ENCODE assay signal across 21 cellular contexts in genomic region chr20:18273738-18274137, GRCh38. TPM values are rescaled to one million over a fixed set of nuclear protein-coding genes. Genes with fewer than 3 reads are reported as not detected.
A peak's percentile ranks its signal among the peaks of the same experiment; 100 is the strongest.
DNase-seq lines count a peak whose midpoint lies in the region; ATAC-seq and TF ChIP-seq lines count a peak whose summit lies in the region.
"Had no signal": no experiment of that assay in that cellular context is flagged by ENCODE, and none has a peak within 500 bp of the region (broad histone marks: within the 10 kb centered on the region; RNA-seq: fewer than 3 reads in every experiment).

No MANE protein-coding gene starts in this region.

- no peaks in the 10 kb centered on the region for H3K79me1 ChIP-seq in H9 (ENCODE audit: insufficient read depth, low read depth, low read length, poor library complexity, severe bottlenecking)

- H3T11ph ChIP-seq in H9 (ENCODE audit: low read length): no peak overlapping the region

- CTCF ChIA-PET in MCF 10A (lab: Yijun Ruan, JAX) (interaction anchor here (0.6 to 2.8 kb wide), 6 partner anchors 13 to 765 kb away, joined by 3 to 24 read pairs (median 5); no protein-coding TSS in a partner anchor), mammary epithelial cell (lab: Charles Lee; ENCODE audit: low non-redundant PET) (interaction anchor here (0.7 kb wide), 1 partner anchor 283 kb away, joined by 4 read pairs; no protein-coding TSS in a partner anchor)

- no peak for ATAC-seq in Right ventricle myocardium inferior
- ATAC-seq: CD8-positive, alpha-beta T cell; GM12878 had no signal

- no peak overlapping the region for H3K4me2 ChIP-seq in mammary epithelial cell (ENCODE audit: insufficient read depth, low read depth, low read length)
- H3K4me2 ChIP-seq in H9 (ENCODE audit: insufficient read depth, insufficient read length, low read length): no peak overlapping the region
- H3K4me2 ChIP-seq: BLaER1 treated with 17β-estradiol and CSF1 and Interleukin-3, amounts not matched to agents 10 nM and 100 nM had no signal

- H3K4me3 Mint-ChIP-seq in MCF 10A (ENCODE audit: unreplicated experiment): no peak overlapping the region
- H3K4me3 Mint-ChIP-seq in H9: no peak overlapping the region
- H3K4me3 Mint-ChIP-seq: B cell; CD8-positive, alpha-beta T cell; IgD-negative memory B cell had no signal

- H3K4me1 Mint-ChIP-seq in MCF 10A (ENCODE audit: insufficient read depth, unreplicated experiment): peaks cover 26% of the 10 kb centered on the region
- 0 out of 4 replicates have a peak, but pooled peaks cover 2 to 3% of the 10 kb centered on the region in 2 experiments for H3K4me1 Mint-ChIP-seq in H9
- H3K4me1 Mint-ChIP-seq: B cell had no signal

- no peaks in the 10 kb centered on the region for H3K27me3 Mint-ChIP-seq in MCF 10A (ENCODE audit: insufficient read depth, unreplicated experiment)
- peaks cover 12% of the 10 kb centered on the region for H3K27me3 Mint-ChIP-seq in H9 (ENCODE audit: low read depth)

- no peak overlapping the region for H4K5ac ChIP-seq in H9 (ENCODE audit: insufficient read length, low read depth, low read length)

- intact Hi-C loops in MCF 10A (cut with micrococcal nuclease): no loop called here
- intact Hi-C loops in mammary epithelial cell (cut with micrococcal nuclease): no loop called here
- intact Hi-C loops in Right ventricle myocardium inferior (cut with DNase I): no loop called here

- H3K36me3 ChIP-seq in mammary epithelial cell (ENCODE audit: insufficient read depth, low read length): no peaks in the 10 kb centered on the region
- H3K36me3 ChIP-seq: BLaER1 treated with 17β-estradiol and CSF1 and Interleukin-3, amounts not matched to agents 10 nM and 100 nM; HAP-1 had no signal

- in situ Hi-C loops in mammary epithelial cell (cut with MboI; ENCODE audit: low sequenced_read_pairs in 2 of 2): no loop called here

- H3K79me2 ChIP-seq in mammary epithelial cell (ENCODE audit: insufficient read depth, low read length): no peaks in the 10 kb centered on the region
- no peaks in the 10 kb centered on the region for H3K79me2 ChIP-seq in H9 (ENCODE audit: insufficient read depth, low read length)

- H4K91ac ChIP-seq in H9 (ENCODE audit: insufficient read length, low read depth, low read length): no peak overlapping the region

- no peak overlapping the region for H4K8ac ChIP-seq in H9 (replicated peaks; ENCODE audit: insufficient read length, low read depth, low read length)

- no peaks in the 10 kb centered on the region for H3K23me2 ChIP-seq in H9 (ENCODE audit: insufficient read length, low read depth, low read length, poor library complexity, severe bottlenecking)

- H2BK12ac ChIP-seq in H9 (ENCODE audit: insufficient read length, low read depth, low read length): no peak overlapping the region

- H2BK20ac ChIP-seq in H9 (ENCODE audit: low read depth, low read length, poor library complexity, severe bottlenecking): no peak overlapping the region

- H3K4me1 ChIP-seq in mammary epithelial cell (ENCODE audit: insufficient read depth, low read length) (peaks cover 3% of the 10 kb centered on the region), H9 (ENCODE audit: insufficient read depth, low read length) (no peaks in the 10 kb centered on the region)
- H3K4me1 ChIP-seq: BLaER1 treated with 17β-estradiol and CSF1 and Interleukin-3, amounts not matched to agents 10 nM and 100 nM; HAP-1 had no signal

- H3K27ac Mint-ChIP-seq in MCF 10A (ENCODE audit: low read depth, unreplicated experiment) (peak overlapping the region; percentile 7), H9 (no peak overlapping the region)
- H3K27ac Mint-ChIP-seq: B cell; CD8-positive, alpha-beta T cell; IgD-negative memory B cell had no signal

- H4K20me1 ChIP-seq in mammary epithelial cell (ENCODE audit: insufficient read depth, low read length): no peaks in the 10 kb centered on the region
- no peaks in the 10 kb centered on the region for H4K20me1 ChIP-seq in H9 (ENCODE audit: control insufficient read depth, insufficient read depth, insufficient read length)
- H4K20me1 ChIP-seq: BLaER1 treated with 17β-estradiol and CSF1 and Interleukin-3, amounts not matched to agents 10 nM and 100 nM had no signal

- no peak overlapping the region for H2BK120ac ChIP-seq in H9 (ENCODE audit: low read depth, low read length, poor library complexity, severe bottlenecking)

- DNase-seq in MCF 10A (ENCODE audit: unreplicated experiment) (no peak), mammary epithelial cell (no peak), globus pallidus (ENCODE audit: low spot score) (peak; percentile 55), pons (ENCODE audit: low spot score) (peak; percentile 66), Right ventricle myocardium inferior (ENCODE audit: missing footprints) (no peak), ureter (ENCODE audit: low spot score) (no peak), H9 (no peak), D341Med (ENCODE audit: low spot score) (no peak)
- DNase-seq: 8988T; Calu3; CD8-positive, alpha-beta T cell; DMS 273 treated with DMSO at 0.1 percent for 48 hours; DMS53; DND-41; EL had no signal

- no peak overlapping the region for H2AK5ac ChIP-seq in H9 (ENCODE audit: insufficient read length, low read length)

- H3K9ac ChIP-seq in mammary epithelial cell (ENCODE audit: insufficient read depth, low read length): no peak overlapping the region
- no peak overlapping the region for H3K9ac ChIP-seq in H9 (ENCODE audit: extremely low read depth, insufficient read length, low read length)
- H3K9ac ChIP-seq: BLaER1 treated with 17β-estradiol and CSF1 and Interleukin-3, amounts not matched to agents 10 nM and 100 nM had no signal

- H3K27me3 ChIP-seq in mammary epithelial cell (ENCODE audit: insufficient read depth, low read length): no peaks in the 10 kb centered on the region
- no peaks in the 10 kb centered on the region for H3K27me3 ChIP-seq in H9 (ENCODE audit: insufficient read depth, low read length)
- H3K27me3 ChIP-seq: BLaER1 treated with 17β-estradiol and CSF1 and Interleukin-3, amounts not matched to agents 10 nM and 100 nM had no signal

- no peak overlapping the region for H2BK5ac ChIP-seq in H9 (ENCODE audit: insufficient read length, low read length)

- H3K9me3 Mint-ChIP-seq in MCF 10A (ENCODE audit: unreplicated experiment) (no peaks in the 10 kb centered on the region), H9 (no peaks in the 10 kb centered on the region)
- H3K9me3 Mint-ChIP-seq: CD8-positive, alpha-beta T cell; IgD-negative memory B cell had no signal

- no peaks in the 10 kb centered on the region for H3K36me3 Mint-ChIP-seq in MCF 10A (ENCODE audit: insufficient read depth, unreplicated experiment)
- H3K36me3 Mint-ChIP-seq in H9 (ENCODE audit: insufficient read depth in 1 of 3, low read depth in 3 of 3): no peaks in the 10 kb centered on the region
- H3K36me3 Mint-ChIP-seq: CD8-positive, alpha-beta T cell; IgD-negative memory B cell had no signal

- no peak overlapping the region for H2BK15ac ChIP-seq in H9 (ENCODE audit: low read depth, low read length)

- dilution Hi-C loops in mammary epithelial cell (cut with HindIII; ENCODE audit: low sequenced_read_pairs): no loop called here

- H3K56ac ChIP-seq in H9 (ENCODE audit: insufficient read length, low read depth, low read length): no peak overlapping the region

- H3K18ac ChIP-seq in H9 (ENCODE audit: insufficient read length, low read depth, low read length): no peak overlapping the region

- no peak overlapping the region for H3K4ac ChIP-seq in H9 (ENCODE audit: low read depth, low read length)

- H2AFZ ChIP-seq in mammary epithelial cell (ENCODE audit: low read depth, low read length) (no peak overlapping the region), H9 (ENCODE audit: low read length) (no peak overlapping the region)

- POLR2A ChIA-PET in MCF 10A (lab: Yijun Ruan, JAX): interaction anchor here (0.9 to 2.7 kb wide), 6 partner anchors 9 to 136 kb away, joined by 3 to 16 read pairs (median 4); partner anchors contain the start of genes KAT14 and PET117

- BruUV-seq in MCF 10A (replicated peaks; lab: Mats Ljungman, UMichigan) (no TSS peak), mammary epithelial cell (replicated peaks; lab: Mats Ljungman, UMichigan) (no TSS peak)

- H3K27ac ChIP-seq in mammary epithelial cell (ENCODE audit: insufficient read depth, low read depth, low read length) (no peak overlapping the region), H9 (ENCODE audit: insufficient read length, low read depth, low read length) (no peak overlapping the region)
- H3K27ac ChIP-seq: BLaER1 treated with 17β-estradiol and CSF1 and Interleukin-3, amounts not matched to agents 10 nM and 100 nM; HL-60 had no signal

- no peak overlapping the region for H3K4me3 ChIP-seq in mammary epithelial cell (replicated peaks in 1 of 3; ENCODE audit: insufficient read depth in 1 of 3, low read depth in 2 of 3, low read length in 3 of 3)
- H3K4me3 ChIP-seq: BLaER1 treated with 17β-estradiol and CSF1 and Interleukin-3, amounts not matched to agents 10 nM and 100 nM; GM12878; HAP-1 had no signal

- no peak for TF ChIP-seq CTCF in MCF 10A (IDR thresholded peaks at IDR 0.05; ENCODE audit: unreplicated experiment)
- TF ChIP-seq CTCF in mammary epithelial cell (conservative IDR thresholded peaks at IDR 0.05 in 1 of 2, IDR thresholded peaks at IDR 0.05 in 1 of 2; ENCODE audit: extremely low read depth in 1 of 2, insufficient read depth in 1 of 2, low read depth in 1 of 2, low read length in 2 of 2): no peak
- TF ChIP-seq CTCF in H9 (conservative IDR thresholded peaks at IDR 0.05): no peak

- H3K23ac ChIP-seq in H9 (ENCODE audit: insufficient read length, low read depth, low read length): no peak overlapping the region

- no peak overlapping the region for H3K14ac ChIP-seq in H9 (ENCODE audit: insufficient read depth, low read length)

- H3K9me3 ChIP-seq in mammary epithelial cell (replicated peaks; ENCODE audit: insufficient read depth, low read length) (no peaks in the 10 kb centered on the region), H9 (ENCODE audit: control insufficient read depth, low read depth, low read length) (no peaks in the 10 kb centered on the region)
- H3K9me3 ChIP-seq: BLaER1 treated with 17β-estradiol and CSF1 and Interleukin-3, amounts not matched to agents 10 nM and 100 nM; HAP-1 had no signal

RNA-seq across cellular contexts. Expression of gene ZNF133, which starts 14.6 kb away (rescaled TPM):
- 25.3 and 30.4 TPM in 2 replicates for total RNA-seq in MCF 10A (2022)
- 10 to 100 TPM; 26.8 to 32.6 TPM for total RNA-seq in mammary epithelial cell
- 12.5 TPM for polyA plus RNA-seq in mammary epithelial cell
- 43.8 TPM for polyA minus RNA-seq in mammary epithelial cell
- total RNA-seq in Right ventricle myocardium inferior: 7.6 TPM
- total RNA-seq in ureter: 17.3 TPM
- 10.1 and 11.0 TPM in 2 replicates for total RNA-seq in H9 (2021)

Comparison
In these comparisons a context has a peak if more than half of its experiments do, and no peak if none do; other contexts are left out.
1. DNase-seq: peak in globus pallidus (single experiment) and pons (single experiment); none in MCF 10A (single experiment), mammary epithelial cell (single experiment), Right ventricle myocardium inferior (single experiment), ureter (single experiment), H9 (single experiment) and D341Med (single experiment).